Comparison of ENCODE assay signal across 23 cellular contexts in the genomic region with DNA sequence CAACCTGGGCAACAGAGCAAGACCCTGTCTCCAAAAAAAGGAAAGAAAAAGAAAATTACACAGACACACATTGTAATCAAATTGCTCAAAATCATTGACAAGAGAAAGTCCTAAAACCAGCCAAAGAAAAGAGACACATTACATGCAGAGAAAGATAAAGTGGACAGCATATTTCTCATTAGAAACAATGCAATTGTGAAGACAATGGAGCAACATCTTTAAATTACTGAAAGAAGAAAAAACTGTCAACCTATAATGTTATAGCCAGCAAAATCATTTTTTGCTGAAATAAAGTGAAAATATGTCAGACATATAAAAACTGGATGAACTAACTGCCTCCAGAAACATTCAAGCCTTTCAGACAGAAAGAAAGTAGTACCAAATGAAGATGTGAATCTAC.
A peak's percentile ranks its signal among the peaks of the same experiment; 100 is the strongest.
DNase-seq lines count a peak whose midpoint lies in the region; ATAC-seq, FAIRE-seq and TF ChIP-seq lines count a peak whose summit lies in the region.
"Had no signal": no experiment of that assay in that cellular context is flagged by ENCODE, and none has a peak within 500 bp of the region (broad histone marks: within the 10 kb centered on the region; RNA-seq: fewer than 3 reads in every experiment).

No MANE protein-coding gene starts in this region.

- H3K79me2 ChIP-seq in HCT116 (ENCODE audit: insufficient read depth, low read length) = peaks cover 99% of the 10 kb centered on the region

- 0 out of 4 replicates have a peak, but pooled peaks cover 0 to 3% of the 10 kb centered on the region in 2 experiments for H3K9me3 ChIP-seq in HCT116 (ENCODE audit: control insufficient read depth in 1 of 2, insufficient read depth in 1 of 2, low read depth in 1 of 2, low read length in 2 of 2)
- H3K9me3 ChIP-seq: BE2C had no signal

- no peak overlapping the region for H3K9ac ChIP-seq in HCT116 (ENCODE audit: low read length)
- H3K9ac ChIP-seq: BLaER1 had no signal

- RAD21 ChIA-PET in HCT116 (lab: Charles Lee; ENCODE audit: low non-redundant PET in 1 of 2, low total read pairs in 2 of 2, uncharacterized antibody in 2 of 2, unreplicated experiment in 2 of 2) = no interaction called here

- DNase-seq in HCT116 (ENCODE audit: low read depth, low spot score) (no peak), WTC11 (ENCODE audit: low spot score) (no peak), frontal cortex (ENCODE audit: low spot score in 2 of 2) (no peak), T1000 (lab: John Stamatoyannopoulos, UW) (no peak)
- no peak for DNase-seq in activated naive CD8-positive, alpha-beta T cell treated with anti-CD3 and anti-CD28 coated beads for 36 hours
- DNase-seq: 8988T; ACHN; BE2C; C1 segment of cervical spinal cord; CD4-positive, alpha-beta memory T cell; CD4-positive, CD25-positive, alpha-beta regulatory T cell; CD8-positive, alpha-beta memory T cell; COR-L47; DMS 273 treated with DMSO at 0.1 percent for 48 hours; DMS153; DMS53; DMS79 treated with DMSO at 0.1 percent for 48 hours; GDM1 had no signal

- CTCF ChIA-PET in HCT116 (lab: Charles Lee) (no interaction called here), WTC11 (lab: Charles Lee) (no interaction called here)

- ATAC-seq in HCT116 = no peak
- no peak for ATAC-seq in WTC11

- TF ChIP-seq CTCF in HCT116 (IDR thresholded peaks at IDR 0.05 in 2 of 3, conservative IDR thresholded peaks at IDR 0.05 in 1 of 3; ENCODE audit: borderline replicate concordance in 1 of 3, insufficient read depth in 1 of 3, low read depth in 2 of 3, low read length in 2 of 3) = no peak
- no peak for TF ChIP-seq CTCF in WTC11 (IDR thresholded peaks at IDR 0.05)

- H3K27me3 ChIP-seq in HCT116 (ENCODE audit: insufficient read depth, low read length) = no peaks in the 10 kb centered on the region
- H3K27me3 ChIP-seq: BE2C, BLaER1 had no signal

- BruUV-seq in HCT116 (replicated peaks; lab: Mats Ljungman, UMichigan) = no TSS peak

- H3K27me3 Mint-ChIP-seq in WTC11 (ENCODE audit: low read depth) = no peaks in the 10 kb centered on the region
- H3K27me3 Mint-ChIP-seq in activated naive CD8-positive, alpha-beta T cell treated with anti-CD3 and anti-CD28 coated beads for 36 hours = no peaks in the 10 kb centered on the region
- H3K27me3 Mint-ChIP-seq: CD4-positive, CD25-positive, alpha-beta regulatory T cell had no signal

- no peak overlapping the region for H3K4me3 Mint-ChIP-seq in WTC11
- no peak overlapping the region for H3K4me3 Mint-ChIP-seq in activated naive CD8-positive, alpha-beta T cell treated with anti-CD3 and anti-CD28 coated beads for 36 hours
- H3K4me3 Mint-ChIP-seq: CD14-positive monocyte; CD4-positive, alpha-beta memory T cell; CD4-positive, CD25-positive, alpha-beta regulatory T cell; CD8-positive, alpha-beta memory T cell had no signal

- peaks cover 22% of the 10 kb centered on the region for H3K36me3 Mint-ChIP-seq in WTC11
- no peaks in the 10 kb centered on the region for H3K36me3 Mint-ChIP-seq in activated naive CD8-positive, alpha-beta T cell treated with anti-CD3 and anti-CD28 coated beads for 36 hours
- H3K36me3 Mint-ChIP-seq: CD4-positive, CD25-positive, alpha-beta regulatory T cell; CD8-positive, alpha-beta memory T cell had no signal

- no peak overlapping the region for H2AFZ ChIP-seq in HCT116 (ENCODE audit: low read depth, low read length, poor library complexity, severe bottlenecking)

- no peaks in the 10 kb centered on the region for H3K4me1 Mint-ChIP-seq in WTC11
- no peaks in the 10 kb centered on the region for H3K4me1 Mint-ChIP-seq in activated naive CD8-positive, alpha-beta T cell treated with anti-CD3 and anti-CD28 coated beads for 36 hours
- H3K4me1 Mint-ChIP-seq: CD14-positive monocyte; CD4-positive, alpha-beta memory T cell; CD4-positive, CD25-positive, alpha-beta regulatory T cell; CD8-positive, alpha-beta memory T cell had no signal

- no peak overlapping the region for H3K4me2 ChIP-seq in HCT116 (ENCODE audit: low read length)
- H3K4me2 ChIP-seq: BLaER1 had no signal

- POLR2A ChIA-PET in HCT116 (lab: Charles Lee) (no interaction called here), WTC11 (lab: Charles Lee) (no interaction called here)

- H3K9me3 Mint-ChIP-seq in WTC11 = peaks cover 31% of the 10 kb centered on the region
- peaks cover 20% of the 10 kb centered on the region for H3K9me3 Mint-ChIP-seq in activated naive CD8-positive, alpha-beta T cell treated with anti-CD3 and anti-CD28 coated beads for 36 hours

- no peak overlapping the region for H3K27ac Mint-ChIP-seq in WTC11
- H3K27ac Mint-ChIP-seq in activated naive CD8-positive, alpha-beta T cell treated with anti-CD3 and anti-CD28 coated beads for 36 hours = no peak overlapping the region
- H3K27ac Mint-ChIP-seq: CD14-positive monocyte; CD4-positive, alpha-beta memory T cell; CD4-positive, CD25-positive, alpha-beta regulatory T cell had no signal

- H3K4me1 ChIP-seq in HCT116 (ENCODE audit: control insufficient read depth in 1 of 2, insufficient read depth in 2 of 2, low read length in 2 of 2) = peaks cover 2 to 16% of the 10 kb centered on the region in 2 experiments; a peak in 2 of 4 replicates
- H3K4me1 ChIP-seq: BE2C, BLaER1 had no signal

- no peak for FAIRE-seq in frontal cortex (lab: Jason Lieb, UNC)
- FAIRE-seq: A204.1, GM12891, GM19239 had no signal

- no peak overlapping the region for H3K4me3 ChIP-seq in HCT116 (replicated peaks in 1 of 2; ENCODE audit: low read depth in 1 of 2, low read length in 2 of 2)
- H3K4me3 ChIP-seq: BLaER1 had no signal

- no peaks in the 10 kb centered on the region; the same call in 1 of the 2 replicates for H4K20me1 ChIP-seq in HCT116 (ENCODE audit: insufficient read depth)
- H4K20me1 ChIP-seq: BLaER1 had no signal

- no peaks in the 10 kb centered on the region for H3K9me2 ChIP-seq in HCT116 (ENCODE audit: insufficient read depth)

- peaks cover 3 to 55% of the 10 kb centered on the region in 2 experiments; a peak in 2 of 4 replicates for H3K36me3 ChIP-seq in HCT116 (ENCODE audit: control insufficient read depth in 1 of 2, insufficient read depth in 2 of 2, low read length in 2 of 2)
- H3K36me3 ChIP-seq: BE2C, BLaER1 had no signal

- no peak for TF ChIP-seq POLR2A in HCT116 (IDR thresholded peaks at IDR 0.05; ENCODE audit: borderline replicate concordance, extremely low read depth, insufficient read depth, insufficient read length)

- TF ChIP-seq RAD21 in HCT116 (IDR thresholded peaks at IDR 0.05; ENCODE audit: low read depth) = no peak

- no peak overlapping the region for H3K27ac ChIP-seq in HCT116 (ENCODE audit: low read depth, low read length)
- H3K27ac ChIP-seq: BLaER1 had no signal

- intact Hi-C loops in HCT116 (cut with micrococcal nuclease) = no loop called here

TF ChIP-seq in HCT116, 20 proteins besides CTCF, POLR2A, EP300 and RAD21:
- TF ChIP-seq CBX3 (IDR thresholded peaks at IDR 0.05; ENCODE audit: low read depth) (peak; percentile 53; the same call in 1 of the 2 replicates), ZFX (IDR thresholded peaks at IDR 0.05) (no peak)

TF ChIP-seq in WTC11, 78 proteins besides CTCF, POLR2A, EP300 and RAD21:
- TF ChIP-seq CREM (CRISPR knock-in tag; IDR thresholded peaks at IDR 0.05) (no peak), ZNF317 (CRISPR knock-in tag; IDR thresholded peaks at IDR 0.05; ENCODE audit: borderline replicate concordance, low read depth) (peak; percentile 78; the same call in 1 of the 2 replicates)
